Comparison of ENCODE assay signal across 8 cellular contexts in the genomic region with DNA sequence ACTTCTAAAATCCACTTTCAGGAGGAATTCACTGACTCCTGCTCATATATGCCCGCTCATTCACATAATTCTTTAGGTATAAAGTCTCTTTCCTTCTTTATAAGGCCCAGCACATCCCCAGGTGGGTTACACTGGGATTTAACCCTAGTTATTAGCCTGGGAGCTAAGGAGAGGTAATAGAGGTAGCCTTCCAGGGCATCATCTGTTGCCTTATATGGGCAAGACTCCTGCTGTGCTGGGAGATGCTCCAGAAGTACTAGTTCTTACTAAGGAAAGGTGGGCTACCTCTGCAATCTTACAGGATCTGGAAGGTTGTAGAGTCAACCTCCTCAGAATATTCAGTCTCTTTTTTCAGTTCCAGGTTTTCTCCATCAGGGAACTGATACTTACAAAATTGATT.
"Had no signal": no experiment of that assay in that cellular context is flagged by ENCODE, and none has a peak within 500 bp of the region (broad histone marks: within the 10 kb centered on the region; RNA-seq: fewer than 3 reads in every experiment).

No MANE protein-coding gene starts in this region.

- H3K4me1 Mint-ChIP-seq: GM23338 had no signal

- H3K9me3 ChIP-seq: HAP-1 had no signal

- H3K4me3 Mint-ChIP-seq: GM23338, HFFc6, IgD-negative memory B cell had no signal

- H3K27ac Mint-ChIP-seq: GM23338, HFFc6, IgD-negative memory B cell had no signal

- H3K9me3 Mint-ChIP-seq: GM23338, HFFc6 had no signal

- H2AFZ ChIP-seq: GM23338 had no signal

- H3K36me3 ChIP-seq: HAP-1 had no signal

- H3K4me2 ChIP-seq: GM23338 had no signal

- H3K4me1 ChIP-seq: HAP-1 had no signal

- H3K27ac ChIP-seq: HL-60 had no signal

- H3K4me3 ChIP-seq: GM23338, HAP-1 had no signal

- DNase-seq: H7, HFFc6 had no signal

- ATAC-seq: GM23338, HCT116, HepG2 had no signal

- FAIRE-seq: HepG2 had no signal
